ENCODE assay signal across 19 cellular contexts in the genomic region with DNA sequence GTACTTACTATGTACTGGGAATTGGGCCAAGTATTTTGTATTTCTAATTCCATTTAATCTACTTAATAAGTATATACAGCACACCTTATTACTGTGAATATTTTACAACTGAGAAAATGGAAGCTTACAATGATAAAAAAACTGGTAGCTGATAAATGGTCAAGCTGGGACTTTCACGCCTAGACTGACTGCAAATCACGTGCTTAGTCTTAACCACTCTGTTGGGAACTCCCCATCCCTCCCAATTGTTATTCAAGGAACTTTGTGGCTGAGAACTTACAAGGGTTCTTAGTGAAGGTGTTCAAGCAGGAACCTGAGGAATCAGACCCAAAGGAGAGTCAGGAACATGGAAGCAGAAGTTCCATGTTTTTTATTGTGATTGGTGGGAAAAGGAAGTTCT. TPM values are rescaled to one million over a fixed set of nuclear protein-coding genes. Genes with fewer than 3 reads are reported as not detected.
DNase-seq lines count a peak whose midpoint lies in the region; ATAC-seq, FAIRE-seq and TF ChIP-seq lines count a peak whose summit lies in the region.
"Had no signal": no experiment of that assay in that cellular context is flagged by ENCODE, and none has a peak within 500 bp of the region (broad histone marks: within the 10 kb centered on the region; RNA-seq: fewer than 3 reads in every experiment).

No MANE protein-coding gene starts in this region.

- H3K27me3 Mint-ChIP-seq in activated T-cell treated with anti-CD3 and anti-CD28 coated beads, Interleukin-2, amount 50 U/mL, for 24 hours: no peaks in the 10 kb centered on the region
- no peaks in the 10 kb centered on the region for H3K27me3 Mint-ChIP-seq in CD8-positive, alpha-beta T cell (ENCODE audit: low read depth)
- no peaks in the 10 kb centered on the region for H3K27me3 Mint-ChIP-seq in activated naive CD8-positive, alpha-beta T cell treated with anti-CD3 and anti-CD28 coated beads, Interleukin-2, amount 50 U/mL, for 24 hours

- no peak for DNase-seq in activated T-cell treated with anti-CD3 and anti-CD28 coated beads, Interleukin-2, amount 50 U/mL, for 24 hours
- DNase-seq in activated T-cell treated with anti-CD3 and anti-CD28 coated beads for 4 hours (no peak), small intestine (peak; percentile 79), NCI-H2171 treated with DMSO at 0.1 percent for 48 hours (lab: John Stamatoyannopoulos, UW) (no peak), SW480 (ENCODE audit: low spot score) (no peak)
- no peak for DNase-seq in CD8-positive, alpha-beta T cell
- DNase-seq in activated naive CD8-positive, alpha-beta T cell treated with anti-CD3 and anti-CD28 coated beads, Interleukin-2, amount 50 U/mL, for 24 hours: no peak
- DNase-seq in stimulated activated CD4-positive, alpha-beta T cell treated with anti-CD3 and anti-CD28 coated beads, Interleukin-12 subunit alpha, Interleukin-12 subunit beta, amount 100 ng/mL, for 4 hours: no peak
- DNase-seq: C1 segment of cervical spinal cord, DMS79 treated with DMSO at 0.1 percent for 48 hours, KG1, NCI-H1436, NCI-H2029 treated with DMSO at 0.1 percent for 48 hours, NCI-H510A treated with DMSO at 0.1 percent for 48 hours, NCI-H82 had no signal

- H3K9me3 Mint-ChIP-seq in activated T-cell treated with anti-CD3 and anti-CD28 coated beads, Interleukin-2, amount 50 U/mL, for 24 hours: no peaks in the 10 kb centered on the region
- no peaks in the 10 kb centered on the region for H3K9me3 Mint-ChIP-seq in CD8-positive, alpha-beta T cell
- H3K9me3 Mint-ChIP-seq in activated naive CD8-positive, alpha-beta T cell treated with anti-CD3 and anti-CD28 coated beads, Interleukin-2, amount 50 U/mL, for 24 hours: no peaks in the 10 kb centered on the region

- WGBS in small intestine, 3 donors: 8 to 50% (median 48%) methylated on average over 2 of the region's 2 CpGs

- peaks cover 20% of the 10 kb centered on the region for H3K4me1 Mint-ChIP-seq in activated T-cell treated with anti-CD3 and anti-CD28 coated beads, Interleukin-2, amount 50 U/mL, for 24 hours (ENCODE audit: low read depth)
- H3K4me1 Mint-ChIP-seq in CD8-positive, alpha-beta T cell (ENCODE audit: low read depth): peaks cover 41% of the 10 kb centered on the region
- peaks cover 55% of the 10 kb centered on the region for H3K4me1 Mint-ChIP-seq in activated naive CD8-positive, alpha-beta T cell treated with anti-CD3 and anti-CD28 coated beads, Interleukin-2, amount 50 U/mL, for 24 hours

- TF ChIP-seq CTCF in CD8-positive, alpha-beta T cell (IDR thresholded peaks at IDR 0.05): no peak

- POLR2A ChIA-PET in CD8-positive, alpha-beta T cell (lab: Charles Lee): interaction anchor here (1.2 to 1.9 kb wide), 3 partner anchors 10 to 26 kb away, joined by 3 to 6 read pairs (median 5); partner anchors contain the start of gene CD84

- H3K36me3 ChIP-seq in CD8-positive, alpha-beta T cell (ENCODE audit: insufficient read depth, low read length): peaks cover 15% of the 10 kb centered on the region
- H3K36me3 ChIP-seq in small intestine (ENCODE audit: control insufficient read depth in 2 of 2, insufficient read depth in 2 of 2, low read length in 2 of 2): no peaks in the 10 kb centered on the region
- H3K36me3 ChIP-seq: SJSA1 had no signal

- peak overlapping the region; percentile 24 for H3K27ac Mint-ChIP-seq in activated T-cell treated with anti-CD3 and anti-CD28 coated beads, Interleukin-2, amount 50 U/mL, for 24 hours
- H3K27ac Mint-ChIP-seq in CD8-positive, alpha-beta T cell: peak overlapping the region; percentile 1
- peak overlapping the region; percentile 14 for H3K27ac Mint-ChIP-seq in activated naive CD8-positive, alpha-beta T cell treated with anti-CD3 and anti-CD28 coated beads, Interleukin-2, amount 50 U/mL, for 24 hours

- CTCF ChIA-PET in CD8-positive, alpha-beta T cell (lab: Charles Lee): interaction anchor here (0.5 to 20.0 kb wide), 7 partner anchors 8 to 124 kb away, joined by 3 to 232 read pairs (median 5); no protein-coding TSS in a partner anchor

- H3K27ac ChIP-seq in CD8-positive, alpha-beta T cell (ENCODE audit: low read depth, low read length): no peak overlapping the region
- H3K27ac ChIP-seq in small intestine (ENCODE audit: low read depth in 1 of 2, low read length in 1 of 2): no peak overlapping the region
- H3K27ac ChIP-seq: A549, SJSA1 had no signal

- no peaks in the 10 kb centered on the region for H3K27me3 ChIP-seq in CD8-positive, alpha-beta T cell (ENCODE audit: insufficient read depth, low read length)
- H3K27me3 ChIP-seq in small intestine (ENCODE audit: control insufficient read depth in 2 of 2, insufficient read depth in 2 of 2, low read length in 2 of 2): no peaks in the 10 kb centered on the region
- H3K27me3 ChIP-seq: SJSA1 had no signal

- H3K4me3 ChIP-seq in CD8-positive, alpha-beta T cell (ENCODE audit: low read depth, low read length): no peak overlapping the region
- no peak overlapping the region for H3K4me3 ChIP-seq in small intestine (ENCODE audit: low read depth in 1 of 2, low read length in 2 of 2)
- H3K4me3 ChIP-seq: A549, SJSA1 had no signal

- H3K9me3 ChIP-seq in CD8-positive, alpha-beta T cell (ENCODE audit: low read length): no peaks in the 10 kb centered on the region
- H3K9me3 ChIP-seq in small intestine (ENCODE audit: control insufficient read depth, low read depth): no peaks in the 10 kb centered on the region
- H3K9me3 ChIP-seq: A549, SJSA1 had no signal

- ATAC-seq in CD8-positive, alpha-beta T cell: no peak
- no peak for ATAC-seq in activated naive CD8-positive, alpha-beta T cell treated with anti-CD3 and anti-CD28 coated beads, Interleukin-2, amount 50 U/mL, for 24 hours
- ATAC-seq: A549 had no signal

- H3K4me3 Mint-ChIP-seq in activated T-cell treated with anti-CD3 and anti-CD28 coated beads, Interleukin-2, amount 50 U/mL, for 24 hours: no peak overlapping the region
- no peak overlapping the region for H3K4me3 Mint-ChIP-seq in CD8-positive, alpha-beta T cell
- H3K4me3 Mint-ChIP-seq in activated naive CD8-positive, alpha-beta T cell treated with anti-CD3 and anti-CD28 coated beads, Interleukin-2, amount 50 U/mL, for 24 hours: no peak overlapping the region

- no peak for FAIRE-seq in small intestine (lab: Jason Lieb, UNC)
- FAIRE-seq: A549 had no signal

- no peaks in the 10 kb centered on the region for H3K4me1 ChIP-seq in CD8-positive, alpha-beta T cell (ENCODE audit: insufficient read depth, low read length)
- no peaks in the 10 kb centered on the region for H3K4me1 ChIP-seq in small intestine (ENCODE audit: control insufficient read depth in 2 of 2, insufficient read depth in 1 of 2, low read depth in 1 of 2, low read length in 1 of 2)
- H3K4me1 ChIP-seq: A549, SJSA1 had no signal

- intact Hi-C loops in CD8-positive, alpha-beta T cell (cut with DNase I, micrococcal nuclease): loop anchor here in 1 of 2 experiments (5.0 kb wide), 1 partner anchor 35 kb away; no protein-coding TSS in a partner anchor

- H3K36me3 Mint-ChIP-seq in activated T-cell treated with anti-CD3 and anti-CD28 coated beads, Interleukin-2, amount 50 U/mL, for 24 hours (ENCODE audit: low read depth): peaks cover 49% of the 10 kb centered on the region
- H3K36me3 Mint-ChIP-seq in CD8-positive, alpha-beta T cell: peaks cover 71% of the 10 kb centered on the region
- peaks cover 59% of the 10 kb centered on the region for H3K36me3 Mint-ChIP-seq in activated naive CD8-positive, alpha-beta T cell treated with anti-CD3 and anti-CD28 coated beads, Interleukin-2, amount 50 U/mL, for 24 hours (ENCODE audit: low read depth)

RNA-seq across cellular contexts. Expression of gene CD84, which starts 26.9 kb away (rescaled TPM):
- 10 to 100 TPM; 28.3 to 31.7 TPM for total RNA-seq in CD8-positive, alpha-beta T cell
- polyA plus RNA-seq in small intestine: under 1 TPM; 0.22 to 0.94 (median 0.27) TPM
- total RNA-seq: G401, H4, SJSA1 had no signal
- polyA plus RNA-seq: A549 had no signal

RNA-seq across cellular contexts. Expression of gene SLAMF6, which starts 29.4 kb away (rescaled TPM):
- 1 to 10 TPM; 4.6 to 5.2 TPM for total RNA-seq in CD8-positive, alpha-beta T cell
- 1 to 10 TPM in 1 of 3 donors, under 1 TPM in 2; 0.22 to 1.6 (median 0.81) TPM for polyA plus RNA-seq in small intestine
- total RNA-seq: G401, H4, SJSA1 had no signal
- polyA plus RNA-seq: A549 had no signal
